Comparison of ENCODE assay signal across 32 cellular contexts in genomic region chr19:32035611-32036010, GRCh38.
"Had no signal": no experiment of that assay in that cellular context is flagged by ENCODE, and none has a peak within 500 bp of the region (broad histone marks: within the 10 kb centered on the region; RNA-seq: fewer than 3 reads in every experiment).

No MANE protein-coding gene starts in this region.

- H3K27ac ChIP-seq: ovary, parathyroid adenoma, psoas muscle, skin epidermis, spleen, suprapubic skin, testis, tibial artery, transverse colon, upper lobe of right lung, uterus had no signal

- H3K9me3 Mint-ChIP-seq: natural killer cell; nephron progenitor cell; neural crest cell; stimulated activated memory B cell treated with anti-CD40 and anti-IgM and Interleukin-4, amounts not matched to agents 10 μg/mL and 1 μg/mL and 100 μg/mL, for 72 hours; stimulated activated naive CD8-positive, alpha-beta T cell treated with anti-CD3 and anti-CD28 coated beads, Interleukin-15, amount 100 ng/mL, for 72 hours; type B pancreatic cell had no signal

- H3K4me2 ChIP-seq: smooth muscle cell had no signal

- H3K4me1 Mint-ChIP-seq: naive thymus-derived CD4-positive, alpha-beta T cell; natural killer cell; neural crest cell; stimulated activated memory B cell treated with anti-CD40 and anti-IgM and Interleukin-4, amounts not matched to agents 10 μg/mL and 1 μg/mL and 100 μg/mL, for 72 hours; stimulated activated naive CD8-positive, alpha-beta T cell treated with anti-CD3 and anti-CD28 coated beads, Interleukin-15, amount 100 ng/mL, for 72 hours had no signal

- H3K4me3 ChIP-seq: ovary, psoas muscle, skin epidermis, smooth muscle cell, spleen, suprapubic skin, testis, tibial artery, transverse colon, upper lobe of right lung, uterus had no signal

- H3K27me3 ChIP-seq: ovary, spleen, testis, tibial artery, upper lobe of right lung, uterus had no signal

- H3K9me3 ChIP-seq: ovary, psoas muscle, spleen, suprapubic skin, testis, tibial artery, transverse colon, upper lobe of right lung, uterus had no signal

- H3K36me3 ChIP-seq: ovary, spleen, suprapubic skin, tibial artery, transverse colon, upper lobe of right lung, uterus had no signal

- H3K4me1 ChIP-seq: parathyroid adenoma, psoas muscle, spleen, suprapubic skin, tibial artery, transverse colon, upper lobe of right lung had no signal

- DNase-seq: naive thymus-derived CD4-positive, alpha-beta T cell; natural killer cell; nephron progenitor cell; occipital lobe; ovary; posterior cingulate gyrus; psoas muscle; right cardiac atrium; spleen; stimulated activated CD4-positive, alpha-beta T cell treated with anti-CD3 and anti-CD28 coated beads, Interleukin-12 subunit alpha, Interleukin-12 subunit beta, amount 100 ng/mL, for 4 hours; stimulated activated CD4-positive, alpha-beta T cell treated with anti-CD3 and anti-CD28 coated beads, Interleukin-1b, Interleukin-23, amount 100 ng/mL, for 48 hours; stimulated activated CD4-positive, alpha-beta T cell treated with anti-CD3 and anti-CD28 coated beads, Interleukin-4, amount 100 ng/mL, for 1 hour; stimulated activated CD4-positive, alpha-beta T cell treated with anti-CD3 and anti-CD28 coated beads, Interleukin-4, amount 100 ng/mL, for 4 hours; stimulated activated CD8-positive, alpha-beta memory T cell treated with anti-CD3 and anti-CD28 coated beads, Interleukin-4, amount 100 ng/mL, for 48 hours; stimulated activated naive CD4-positive, alpha-beta T cell; stimulated activated naive CD8-positive, alpha-beta T cell treated with anti-CD3 and anti-CD28 coated beads, Interleukin-15, amount 100 ng/mL, for 72 hours; stimulated activated naive CD8-positive, alpha-beta T cell treated with anti-CD3 and anti-CD28 coated beads, Interleukin-15, Interleukin-2, amounts not matched to agents 100 U/mL and 50 U/mL, for 24 hours; substantia nigra; testis; tibial artery; transverse colon; upper lobe of right lung; uterus had no signal

- H3K36me3 Mint-ChIP-seq: naive thymus-derived CD4-positive, alpha-beta T cell; natural killer cell; stimulated activated memory B cell treated with anti-CD40 and anti-IgM and Interleukin-4, amounts not matched to agents 10 μg/mL and 1 μg/mL and 100 μg/mL, for 72 hours; type B pancreatic cell had no signal

- H3K79me2 ChIP-seq: parathyroid adenoma had no signal

- H3K27me3 Mint-ChIP-seq: stimulated activated memory B cell treated with anti-CD40 and anti-IgM and Interleukin-4, amounts not matched to agents 10 μg/mL and 1 μg/mL and 100 μg/mL, for 72 hours had no signal

- ATAC-seq: naive thymus-derived CD4-positive, alpha-beta T cell; natural killer cell; psoas muscle; right cardiac atrium; sciatic nerve; stimulated activated memory B cell treated with anti-CD40 and anti-IgM and Interleukin-4, amounts not matched to agents 10 μg/mL and 1 μg/mL and 100 μg/mL, for 72 hours; stimulated activated naive CD8-positive, alpha-beta T cell treated with anti-CD3 and anti-CD28 coated beads, Interleukin-15, amount 100 ng/mL, for 72 hours; stimulated activated naive CD8-positive, alpha-beta T cell treated with anti-CD3 and anti-CD28 coated beads, Interleukin-15, Interleukin-2, amounts not matched to agents 100 U/mL and 50 U/mL, for 24 hours; upper lobe of right lung had no signal

- H2AFZ ChIP-seq: parathyroid adenoma had no signal

- H3K27ac Mint-ChIP-seq: naive thymus-derived CD4-positive, alpha-beta T cell; natural killer cell; nephron progenitor cell; progenitor cell of endocrine pancreas; stimulated activated memory B cell treated with anti-CD40 and anti-IgM and Interleukin-4, amounts not matched to agents 10 μg/mL and 1 μg/mL and 100 μg/mL, for 72 hours; stimulated activated naive CD8-positive, alpha-beta T cell treated with anti-CD3 and anti-CD28 coated beads, Interleukin-15, amount 100 ng/mL, for 72 hours; type B pancreatic cell had no signal

- H3K4me3 Mint-ChIP-seq: naive thymus-derived CD4-positive, alpha-beta T cell; natural killer cell; nephron progenitor cell; neural crest cell; stimulated activated memory B cell treated with anti-CD40 and anti-IgM and Interleukin-4, amounts not matched to agents 10 μg/mL and 1 μg/mL and 100 μg/mL, for 72 hours; stimulated activated naive CD8-positive, alpha-beta T cell treated with anti-CD3 and anti-CD28 coated beads, Interleukin-15, amount 100 ng/mL, for 72 hours; type B pancreatic cell had no signal
